ENCODE assay signal across 20 cellular contexts in genomic region chr5:35337332-35338168, GRCh38.
"Had no signal": no experiment of that assay in that cellular context is flagged by ENCODE, and none has a peak within 500 bp of the region (broad histone marks: within the 10 kb centered on the region; RNA-seq: fewer than 3 reads in every experiment).

No MANE protein-coding gene starts in this region.

- H3K36me3 ChIP-seq: brain microvascular endothelial cell, colonic mucosa, lower lobe of right lung, right atrium auricular region, tibial artery had no signal

- H3K4me1 Mint-ChIP-seq: activated CD4-positive, alpha-beta T cell treated with anti-CD3 and anti-CD28 coated beads, Interleukin-2, amount 10 ng/mL, durations not matched to agents 7 days and 5 days; activated naive CD4-positive, alpha-beta T cell treated with anti-CD3 and anti-CD28 coated beads, Interleukin-2, amount 10 ng/mL, durations not matched to agents 7 days and 5 days; activated naive CD8-positive, alpha-beta T cell treated with anti-CD3 and anti-CD28 coated beads, Interleukin-2, amount 50 U/mL, for 24 hours had no signal

- H3K9me3 Mint-ChIP-seq: activated CD4-positive, alpha-beta T cell treated with anti-CD3 and anti-CD28 coated beads, Interleukin-2, amount 10 ng/mL, durations not matched to agents 7 days and 5 days; activated naive CD4-positive, alpha-beta T cell treated with anti-CD3 and anti-CD28 coated beads, Interleukin-2, amount 10 ng/mL, durations not matched to agents 7 days and 5 days; activated naive CD8-positive, alpha-beta T cell treated with anti-CD3 and anti-CD28 coated beads, Interleukin-2, amount 50 U/mL, for 24 hours; activated T-cell treated with anti-CD3 and anti-CD28 coated beads, Interleukin-2, amount 50 U/mL, for 24 hours had no signal

- DNase-seq: activated CD4-positive, alpha-beta T cell treated with anti-CD3 and anti-CD28 coated beads, Interleukin-2, amount 10 ng/mL, durations not matched to agents 7 days and 5 days; activated CD8-positive, alpha-beta T cell treated with anti-CD3 and anti-CD28 coated beads, Interleukin-2, amount 10 ng/mL, durations not matched to agents 7 days and 5 days; activated naive CD4-positive, alpha-beta T cell treated with anti-CD3 and anti-CD28 coated beads, Interleukin-2, amount 10 ng/mL, durations not matched to agents 7 days and 5 days; activated naive CD8-positive, alpha-beta T cell treated with anti-CD3 and anti-CD28 coated beads, Interleukin-2, amount 50 U/mL, for 24 hours; activated T-cell treated with anti-CD3 and anti-CD28 coated beads, Interleukin-2, amount 50 U/mL, for 24 hours; anterior cingulate cortex; brain microvascular endothelial cell; central memory CD4-positive, alpha-beta T cell; colonic mucosa; erythroblast; lower lobe of right lung; nucleus accumbens; stimulated activated CD4-positive, alpha-beta T cell treated with anti-CD3 and anti-CD28 coated beads, Interleukin-2, amount 100 ng/mL, for 24 hours; stimulated activated naive CD8-positive, alpha-beta T cell treated with anti-CD3 and anti-CD28 coated beads, Interleukin-15, Interleukin-2, amounts not matched to agents 100 U/mL and 50 U/mL, for 24 hours; substantia nigra; T1000; tibial artery had no signal

- H3K36me3 Mint-ChIP-seq: activated naive CD4-positive, alpha-beta T cell treated with anti-CD3 and anti-CD28 coated beads, Interleukin-2, amount 10 ng/mL, durations not matched to agents 7 days and 5 days; natural killer cell treated with Interleukin-12 subunit alpha and Interleukin-12 subunit beta and Interleukin-15 and Interleukin-18, amount 100 ng/mL, for 72 hours had no signal

- H3K9me3 ChIP-seq: colonic mucosa, lower lobe of right lung, tibial artery had no signal

- H3K27ac Mint-ChIP-seq: activated CD4-positive, alpha-beta T cell treated with anti-CD3 and anti-CD28 coated beads, Interleukin-2, amount 10 ng/mL, durations not matched to agents 7 days and 5 days; activated CD8-positive, alpha-beta T cell treated with anti-CD3 and anti-CD28 coated beads, Interleukin-2, amount 10 ng/mL, durations not matched to agents 7 days and 5 days; activated naive CD4-positive, alpha-beta T cell treated with anti-CD3 and anti-CD28 coated beads, Interleukin-2, amount 10 ng/mL, durations not matched to agents 7 days and 5 days; activated naive CD8-positive, alpha-beta T cell treated with anti-CD3 and anti-CD28 coated beads, Interleukin-2, amount 50 U/mL, for 24 hours; activated T-cell treated with anti-CD3 and anti-CD28 coated beads, Interleukin-2, amount 50 U/mL, for 24 hours; natural killer cell treated with Interleukin-12 subunit alpha and Interleukin-12 subunit beta and Interleukin-15 and Interleukin-18, amount 100 ng/mL, for 72 hours had no signal

- ATAC-seq: activated CD4-positive, CD25-positive, alpha-beta regulatory T cell treated with anti-CD3 and anti-CD28 coated beads, Interleukin-2, amount 50 U/mL, for 24 hours; activated CD8-positive, alpha-beta T cell treated with anti-CD3 and anti-CD28 coated beads, Interleukin-2, amount 10 ng/mL, durations not matched to agents 7 days and 5 days; activated naive CD8-positive, alpha-beta T cell treated with anti-CD3 and anti-CD28 coated beads, Interleukin-2, amount 50 U/mL, for 24 hours; lower lobe of right lung; natural killer cell treated with Interleukin-12 subunit alpha and Interleukin-12 subunit beta and Interleukin-15 and Interleukin-18, amount 100 ng/mL, for 72 hours; stimulated activated naive CD8-positive, alpha-beta T cell treated with anti-CD3 and anti-CD28 coated beads, Interleukin-15, Interleukin-2, amounts not matched to agents 100 U/mL and 50 U/mL, for 24 hours had no signal

- H3K4me1 ChIP-seq: colonic mucosa, lower lobe of right lung, right atrium auricular region, tibial artery had no signal

- H3K4me3 Mint-ChIP-seq: activated CD4-positive, alpha-beta T cell treated with anti-CD3 and anti-CD28 coated beads, Interleukin-2, amount 10 ng/mL, durations not matched to agents 7 days and 5 days; activated CD8-positive, alpha-beta T cell treated with anti-CD3 and anti-CD28 coated beads, Interleukin-2, amount 10 ng/mL, durations not matched to agents 7 days and 5 days; activated naive CD4-positive, alpha-beta T cell treated with anti-CD3 and anti-CD28 coated beads, Interleukin-2, amount 10 ng/mL, durations not matched to agents 7 days and 5 days; activated naive CD8-positive, alpha-beta T cell treated with anti-CD3 and anti-CD28 coated beads, Interleukin-2, amount 50 U/mL, for 24 hours; activated T-cell treated with anti-CD3 and anti-CD28 coated beads, Interleukin-2, amount 50 U/mL, for 24 hours; natural killer cell treated with Interleukin-12 subunit alpha and Interleukin-12 subunit beta and Interleukin-15 and Interleukin-18, amount 100 ng/mL, for 72 hours had no signal

- H3K27me3 Mint-ChIP-seq: natural killer cell treated with Interleukin-12 subunit alpha and Interleukin-12 subunit beta and Interleukin-15 and Interleukin-18, amount 100 ng/mL, for 72 hours had no signal

- H3K27me3 ChIP-seq: brain microvascular endothelial cell, colonic mucosa, right atrium auricular region, tibial artery had no signal

- H3K27ac ChIP-seq: brain microvascular endothelial cell, colonic mucosa, lower lobe of right lung, right atrium auricular region, tibial artery had no signal

- H3K4me3 ChIP-seq: colonic mucosa, lower lobe of right lung, right atrium auricular region, tibial artery had no signal
